ENCODE assay signal across 1 cellular context in the genomic region with DNA sequence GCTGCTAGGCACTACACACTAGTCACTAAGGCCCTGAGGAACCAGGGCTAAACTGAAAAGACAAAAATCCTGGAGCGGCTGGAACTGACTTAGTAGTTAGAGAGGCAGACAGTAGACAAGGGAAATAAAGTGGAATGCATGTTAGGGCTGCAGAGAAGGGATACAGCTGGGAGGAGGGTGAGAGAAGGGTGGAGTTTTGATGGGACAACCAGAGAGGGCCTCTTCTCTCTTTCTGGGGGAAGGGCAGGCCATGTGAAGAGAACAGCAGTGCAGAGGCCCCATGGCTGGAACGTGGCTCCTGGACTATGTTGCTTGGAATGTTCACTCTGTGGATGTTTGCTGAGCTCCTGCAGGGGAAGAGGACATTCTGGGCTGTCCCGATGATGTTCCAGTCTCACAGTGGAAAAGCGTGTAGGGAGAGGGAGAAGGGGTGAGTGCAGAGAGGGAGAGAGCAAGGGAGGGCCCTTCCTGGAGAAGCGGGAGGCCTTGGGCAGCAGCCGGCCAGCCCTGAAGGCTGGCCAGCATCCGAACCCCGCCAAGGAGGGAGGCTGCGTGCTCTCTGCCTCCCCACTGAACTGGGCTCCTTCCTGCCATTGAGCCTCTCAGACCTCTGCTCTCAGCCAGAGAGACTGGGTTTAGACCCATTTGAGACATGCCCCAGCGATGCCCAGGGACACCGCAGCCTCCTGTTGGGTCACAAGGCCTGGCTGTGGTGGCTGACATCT.
TF ChIP-seq lines count a peak whose summit lies in the region.

No MANE protein-coding gene starts in this region.

TF ChIP-seq in H1, 55 proteins besides CTCF, POLR2A, EP300 and RAD21:
- TF ChIP-seq RBBP5 (IDR thresholded peaks at IDR 0.05; ENCODE audit: borderline replicate concordance, low read depth, low read length) (no peak), HDAC6 (IDR thresholded peaks at IDR 0.05; ENCODE audit: low read depth, low read length) (no peak), TCF12 (IDR thresholded peaks at IDR 0.05; ENCODE audit: low read depth, low read length) (no peak), CHD1 (IDR thresholded peaks at IDR 0.05; ENCODE audit: low read depth, low read length) (no peak), FOSL1 (IDR thresholded peaks at IDR 0.05; ENCODE audit: insufficient read depth, low read depth, low read length) (no peak)
TF ChIP-seq in H1: peak in this region for 0.
